Comparison of ENCODE assay signal across 8 cellular contexts in the genomic region with DNA sequence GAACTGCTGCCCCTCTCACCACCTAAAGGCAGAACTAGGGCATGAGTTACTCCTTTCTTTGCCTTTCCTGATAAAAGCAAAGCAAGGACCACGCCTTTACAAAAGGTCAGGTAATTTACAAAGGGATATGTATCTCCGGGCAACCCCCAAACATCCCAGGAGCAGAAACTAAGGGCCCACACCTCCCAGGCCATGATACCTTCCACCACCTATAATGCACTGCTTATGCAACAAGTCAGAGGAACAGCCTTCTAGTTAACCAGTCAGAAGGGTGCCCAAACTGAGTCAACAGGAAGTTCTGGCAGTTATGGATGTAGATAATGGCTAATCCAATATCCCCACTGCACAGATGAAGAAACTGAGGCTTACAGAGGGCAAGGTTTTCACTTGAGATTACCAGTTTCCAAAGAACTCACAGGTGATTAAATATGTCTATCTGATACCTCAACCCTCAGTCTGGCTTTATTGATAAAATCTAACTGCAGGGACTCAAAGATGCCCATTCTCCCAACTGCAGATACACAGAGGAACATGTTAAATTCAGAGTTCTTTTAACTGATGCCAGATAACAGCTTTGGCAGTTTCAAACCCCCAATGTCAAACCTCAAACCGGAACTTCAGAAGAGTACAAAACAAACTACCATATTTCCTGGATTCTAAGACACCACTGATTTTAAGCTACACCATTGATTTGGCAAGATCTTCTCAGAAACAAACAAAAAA. TPM values are rescaled to one million over a fixed set of nuclear protein-coding genes. Genes with fewer than 3 reads are reported as not detected.
DNase-seq lines count a peak whose midpoint lies in the region; ATAC-seq lines count a peak whose summit lies in the region.

No MANE protein-coding gene starts in this region.

- no peak overlapping the region for H2BK120ac ChIP-seq in mesenchymal stem cell (ENCODE audit: low read depth, low read length)

- H2AK5ac ChIP-seq in mesenchymal stem cell (ENCODE audit: low read length, severe bottlenecking) = peak overlapping the region; percentile 26

- peaks cover 96% of the 10 kb centered on the region for H3K4me1 ChIP-seq in adipocyte (ENCODE audit: control insufficient read depth, insufficient read depth, low read length)
- peaks cover 54% of the 10 kb centered on the region for H3K4me1 ChIP-seq in mesenchymal stem cell (ENCODE audit: control insufficient read depth, insufficient read depth, low read depth, low read length)

- H3K79me1 ChIP-seq in mesenchymal stem cell (replicated peaks; ENCODE audit: low read length, poor library complexity, severe bottlenecking) = peaks cover 31% of the 10 kb centered on the region

- H3K23ac ChIP-seq in mesenchymal stem cell (ENCODE audit: low read length in 2 of 2) = no peak overlapping the region

- H3K9me3 ChIP-seq in adipocyte (ENCODE audit: control insufficient read depth, low read length) (no peaks in the 10 kb centered on the region), mesenchymal stem cell (ENCODE audit: control insufficient read depth, low read length) (no peaks in the 10 kb centered on the region)

- H3K18ac ChIP-seq in mesenchymal stem cell (ENCODE audit: low read depth in 1 of 2, low read length in 2 of 2) = peak overlapping the region; percentile 59 to 73

- H2BK5ac ChIP-seq in mesenchymal stem cell (ENCODE audit: low read depth, low read length, poor library complexity, severe bottlenecking) = no peak overlapping the region

- peak overlapping the region; percentile 73 for H4K91ac ChIP-seq in mesenchymal stem cell (ENCODE audit: low read length)

- H3K14ac ChIP-seq in mesenchymal stem cell (ENCODE audit: low read length in 2 of 2) = no peak overlapping the region

- peak overlapping the region; percentile 35 for H3K9ac ChIP-seq in adipocyte (ENCODE audit: low read length)
- peak overlapping the region; percentile 58 for H3K9ac ChIP-seq in mesenchymal stem cell (ENCODE audit: low read length)

- peak overlapping the region; percentile 66 for H4K8ac ChIP-seq in mesenchymal stem cell (ENCODE audit: low read length)

- H2AFZ ChIP-seq in mesenchymal stem cell (ENCODE audit: low read depth, low read length) = no peak overlapping the region

- ATAC-seq in GM19328 (IDR thresholded peaks at IDR 0.05; ENCODE audit: unreplicated experiment) (no peak), HG02678 (IDR thresholded peaks at IDR 0.05; ENCODE audit: unreplicated experiment) (no peak)

- no peak overlapping the region for H3K27ac ChIP-seq in mesenchymal stem cell (ENCODE audit: low read length, poor library complexity, severe bottlenecking)

- H3K4me3 ChIP-seq in adipocyte (ENCODE audit: low read length) (no peak overlapping the region), mesenchymal stem cell (ENCODE audit: insufficient read depth in 1 of 2, low read depth in 1 of 2, low read length in 2 of 2) (peak overlapping the region in 1 of 2 experiments; percentile 17)

- H3K4me2 ChIP-seq in mesenchymal stem cell (ENCODE audit: low read length, poor library complexity, severe bottlenecking) = no peak overlapping the region

- no peak overlapping the region for H2BK12ac ChIP-seq in mesenchymal stem cell (ENCODE audit: low read length in 2 of 2)

- H3K4ac ChIP-seq in mesenchymal stem cell (ENCODE audit: low read depth in 1 of 2, low read length in 2 of 2) = peak overlapping the region in 1 of 2 experiments; percentile 44

- H2BK15ac ChIP-seq in mesenchymal stem cell (ENCODE audit: low read depth, poor library complexity, severe bottlenecking) = no peak overlapping the region

- H3K36me3 ChIP-seq in adipocyte (ENCODE audit: control insufficient read depth, insufficient read depth, low read length, severe bottlenecking) = peaks cover 25% of the 10 kb centered on the region
- peaks cover 17 to 31% of the 10 kb centered on the region in 2 experiments for H3K36me3 ChIP-seq in mesenchymal stem cell (ENCODE audit: control insufficient read depth in 1 of 2, insufficient read depth in 2 of 2, low read depth in 1 of 2, low read length in 2 of 2)

- no peaks in the 10 kb centered on the region for H3K27me3 ChIP-seq in adipocyte (replicated peaks; ENCODE audit: control insufficient read depth, insufficient read depth, low read length)
- H3K27me3 ChIP-seq in mesenchymal stem cell (ENCODE audit: control insufficient read depth in 1 of 2, insufficient read depth in 1 of 2, low read length in 2 of 2) = no peaks in the 10 kb centered on the region

- DNase-seq in stimulated activated naive CD4-positive, alpha-beta T cell (lab: John Stamatoyannopoulos, UW) = peak in 4 of 6 experiments; percentile 11 to 88 (median 86)
- DNase-seq in stimulated activated naive CD4-positive, alpha-beta T cell treated with Interleukin-2 at 50 U/mL for 16 hours (lab: John Stamatoyannopoulos, UW) = no peak
- no peak for DNase-seq in adipocyte (ENCODE audit: low read depth)
- no peak for DNase-seq in mesenchymal stem cell
- DNase-seq in NCI-H2196 (lab: John Stamatoyannopoulos, UW; ENCODE audit: unreplicated experiment) = no peak
- DNase-seq in 8988T = no peak

- 90% methylated on average over 3 of the region's 3 CpGs for WGBS in mesenchymal stem cell

RNA-seq across cellular contexts. Expression of a gene that starts 16.8 kb away (rescaled TPM):
- 9.7 TPM for polyA plus RNA-seq in mesenchymal stem cell (2013, experiment 1 of 2)
- 8.7 TPM for polyA plus RNA-seq in mesenchymal stem cell (2013, experiment 2 of 2)

RNA-seq across cellular contexts. Expression of a gene that starts 20.7 kb away (rescaled TPM):
- polyA plus RNA-seq in mesenchymal stem cell (2013, experiment 1 of 2) = 15.7 TPM
- polyA plus RNA-seq in mesenchymal stem cell (2013, experiment 2 of 2) = 14.0 TPM

RNA-seq across cellular contexts. Expression of a gene that starts 39.4 kb away (rescaled TPM):
- not detected for polyA plus RNA-seq in mesenchymal stem cell (2013, experiment 1 of 2)
- not detected for polyA plus RNA-seq in mesenchymal stem cell (2013, experiment 2 of 2)

RNA-seq across cellular contexts. Expression of a gene that starts 50.6 kb away (rescaled TPM):
- 106 TPM for polyA plus RNA-seq in mesenchymal stem cell (2013, experiment 1 of 2)
- 105 TPM for polyA plus RNA-seq in mesenchymal stem cell (2013, experiment 2 of 2)

RNA-seq across cellular contexts. Expression of a gene that starts 50.7 kb away (rescaled TPM):
- polyA plus RNA-seq in mesenchymal stem cell (2013, experiment 1 of 2) = 1.7 TPM
- 1.8 TPM for polyA plus RNA-seq in mesenchymal stem cell (2013, experiment 2 of 2)

Comparison
In these comparisons a context has a peak if more than half of its experiments do, and no peak if none do; other contexts are left out.
1. DNase-seq: peak in stimulated activated naive CD4-positive, alpha-beta T cell (4 of 6); none in stimulated activated naive CD4-positive, alpha-beta T cell treated with Interleukin-2 at 50 U/mL for 16 hours (single experiment), adipocyte (single experiment), mesenchymal stem cell (single experiment), NCI-H2196 (single experiment) and 8988T (single experiment).